Comparison of ENCODE assay signal across 14 cellular contexts in genomic region chr17:43427362-43428043, GRCh38.
"Had no signal": no experiment of that assay in that cellular context is flagged by ENCODE, and none has a peak within 500 bp of the region (broad histone marks: within the 10 kb centered on the region; RNA-seq: fewer than 3 reads in every experiment).

No MANE protein-coding gene starts in this region.

- ATAC-seq: activated CD4-positive, alpha-beta T cell treated with anti-CD3 and anti-CD28 coated beads for 36 hours; activated CD8-positive, alpha-beta T cell treated with anti-CD3 and anti-CD28 coated beads for 36 hours; foreskin keratinocyte; heart left ventricle; left lung had no signal

- FAIRE-seq: islet of Langerhans had no signal

- H3K4me1 ChIP-seq: foreskin keratinocyte had no signal

- H3K27ac ChIP-seq: foreskin keratinocyte, heart left ventricle, left lung, thoracic aorta had no signal

- H3K36me3 ChIP-seq: heart left ventricle, left lung, thoracic aorta had no signal

- H3K4me3 ChIP-seq: heart left ventricle, left lung, thoracic aorta had no signal

- H3K27me3 ChIP-seq: foreskin keratinocyte, left lung had no signal

- DNase-seq: activated CD4-positive, alpha-beta T cell treated with anti-CD3 and anti-CD28 coated beads for 36 hours; activated CD8-positive, alpha-beta memory T cell treated with anti-CD3 and anti-CD28 coated beads, Interleukin-2, amount 50 U/mL, for 4 hours; activated CD8-positive, alpha-beta T cell treated with anti-CD3 and anti-CD28 coated beads for 36 hours; activated naive CD4-positive, alpha-beta T cell; aorta; foreskin keratinocyte; heart left ventricle; left lung; occipital lobe; stimulated activated CD4-positive, alpha-beta T cell treated with anti-CD3 and anti-CD28 coated beads, Interleukin-2, amount 100 ng/mL, for 48 hours; stimulated activated CD8-positive, alpha-beta memory T cell treated with anti-CD3 and anti-CD28 coated beads, Interleukin-4, amount 100 ng/mL, for 48 hours; T-helper 9 cell had no signal

- H3K9me3 ChIP-seq: heart left ventricle, left lung, thoracic aorta had no signal
